8 cellular contexts compared by ENCODE assay signal in genomic region chr22:17772963-17773605, GRCh38. TPM values are rescaled to one million over a fixed set of nuclear protein-coding genes. Genes with fewer than 3 reads are reported as not detected.
A peak's percentile ranks its signal among the peaks of the same experiment; 100 is the strongest.
DNase-seq lines count a peak whose midpoint lies in the region; ATAC-seq and TF ChIP-seq lines count a peak whose summit lies in the region.

No MANE protein-coding gene starts in this region.

- peak overlapping the region; percentile 68 for H3K27ac Mint-ChIP-seq in stimulated activated naive CD8-positive, alpha-beta T cell treated with anti-CD3 and anti-CD28 coated beads, Interleukin-15, Interleukin-2, amounts not matched to agents 100 ng/mL and 50 ng/mL, for 24 hours

- TF ChIP-seq CTCF in gastroesophageal sphincter (IDR thresholded peaks at IDR 0.05) = no peak

- H3K9ac ChIP-seq in adipocyte (ENCODE audit: low read length) (peak overlapping the region; percentile 63), subcutaneous abdominal adipose tissue (ENCODE audit: low read length in 5 of 5) (peak overlapping the region in 4 of 5 donors; percentile 26 to 78 (median 70))

- H3K27me3 Mint-ChIP-seq in stimulated activated naive CD8-positive, alpha-beta T cell treated with anti-CD3 and anti-CD28 coated beads, Interleukin-15, Interleukin-2, amounts not matched to agents 100 ng/mL and 50 ng/mL, for 24 hours = peaks cover 3% of the 10 kb centered on the region

- no CpG with 5 or more reads among the region's 18 CpGs for WGBS in gastroesophageal sphincter (ENCODE audit: low coverage in 1 of 2), 2 donors

- no peak for TF ChIP-seq POLR2A in gastroesophageal sphincter (IDR thresholded peaks at IDR 0.05)

- H3K36me3 ChIP-seq in adipocyte (ENCODE audit: control insufficient read depth, insufficient read depth, low read length, severe bottlenecking) (no peaks in the 10 kb centered on the region), subcutaneous abdominal adipose tissue (ENCODE audit: control insufficient read depth in 5 of 5, insufficient read depth in 5 of 5, low read length in 5 of 5) (no peaks in the 10 kb centered on the region), gastroesophageal sphincter (no peaks in the 10 kb centered on the region)

- peaks cover 7% of the 10 kb centered on the region for H3K4me1 ChIP-seq in adipocyte (ENCODE audit: control insufficient read depth, insufficient read depth, low read length)
- H3K4me1 ChIP-seq in subcutaneous abdominal adipose tissue (ENCODE audit: control insufficient read depth in 5 of 5, insufficient read depth in 5 of 5, low read length in 5 of 5) = peaks cover 4 to 63% (median 43%) of the 10 kb centered on the region in 5 donors
- H3K4me1 ChIP-seq in gastroesophageal sphincter = peaks cover 0 to 24% (median 13%) of the 10 kb centered on the region in 3 donors

- H3K4me3 Mint-ChIP-seq in stimulated activated naive CD8-positive, alpha-beta T cell treated with anti-CD3 and anti-CD28 coated beads, Interleukin-15, Interleukin-2, amounts not matched to agents 100 ng/mL and 50 ng/mL, for 24 hours = peak overlapping the region; percentile 81

- ATAC-seq in stimulated activated naive CD8-positive, alpha-beta T cell treated with anti-CD3 and anti-CD28 coated beads, Interleukin-15, Interleukin-2, amounts not matched to agents 100 U/mL and 50 U/mL, for 24 hours = no peak
- no peak for ATAC-seq in gastroesophageal sphincter

- H3K4me3 ChIP-seq in adipocyte (ENCODE audit: low read length) = peak overlapping the region; percentile 81
- H3K4me3 ChIP-seq in subcutaneous abdominal adipose tissue (ENCODE audit: low read depth in 1 of 5, low read length in 5 of 5) = peak overlapping the region; percentile 52 to 74 (median 72)
- peak overlapping the region in 1 of 2 donors; percentile 91 for H3K4me3 ChIP-seq in gastroesophageal sphincter

- peaks cover 81% of the 10 kb centered on the region for H3K4me1 Mint-ChIP-seq in stimulated activated naive CD8-positive, alpha-beta T cell treated with anti-CD3 and anti-CD28 coated beads, Interleukin-15, Interleukin-2, amounts not matched to agents 100 ng/mL and 50 ng/mL, for 24 hours (ENCODE audit: low read depth)

- H3K36me3 Mint-ChIP-seq in stimulated activated naive CD8-positive, alpha-beta T cell treated with anti-CD3 and anti-CD28 coated beads, Interleukin-15, Interleukin-2, amounts not matched to agents 100 ng/mL and 50 ng/mL, for 24 hours (ENCODE audit: low read depth) = peaks cover 4% of the 10 kb centered on the region

- H3K27me3 ChIP-seq in adipocyte (replicated peaks; ENCODE audit: control insufficient read depth, insufficient read depth, low read length) (no peaks in the 10 kb centered on the region), subcutaneous abdominal adipose tissue (ENCODE audit: control insufficient read depth in 5 of 5, insufficient read depth in 4 of 5, low read length in 5 of 5) (no peaks in the 10 kb centered on the region), gastroesophageal sphincter (peaks cover 3% of the 10 kb centered on the region)

- no peak for TF ChIP-seq EP300 in gastroesophageal sphincter (IDR thresholded peaks at IDR 0.05)

- H3K9me3 ChIP-seq in adipocyte (ENCODE audit: control insufficient read depth, low read length) (no peaks in the 10 kb centered on the region), subcutaneous abdominal adipose tissue (ENCODE audit: control insufficient read depth in 5 of 5, low read length in 5 of 5) (no peaks in the 10 kb centered on the region), gastroesophageal sphincter (no peaks in the 10 kb centered on the region)

- H3K27ac ChIP-seq in subcutaneous abdominal adipose tissue (ENCODE audit: low read depth, low read length) = no peak overlapping the region
- H3K27ac ChIP-seq in gastroesophageal sphincter = peak overlapping the region in 1 of 4 donors; percentile 73

- no peaks in the 10 kb centered on the region for H3K9me3 Mint-ChIP-seq in stimulated activated naive CD8-positive, alpha-beta T cell treated with anti-CD3 and anti-CD28 coated beads, Interleukin-15, Interleukin-2, amounts not matched to agents 100 ng/mL and 50 ng/mL, for 24 hours

- DNase-seq in stimulated activated naive CD8-positive, alpha-beta T cell treated with anti-CD3 and anti-CD28 coated beads, Interleukin-15, Interleukin-2, amounts not matched to agents 100 U/mL and 50 U/mL, for 24 hours = no peak
- peak; percentile 51 for DNase-seq in adipocyte (ENCODE audit: low read depth)
- DNase-seq in iris pigment epithelial cell (ENCODE audit: low read depth) = peak; percentile 80
- DNase-seq in NCI-H146 treated with DMSO at 0.1 percent for 48 hours (lab: John Stamatoyannopoulos, UW; ENCODE audit: unreplicated experiment) = no peak
- no peak for DNase-seq in NCI-H446 (lab: John Stamatoyannopoulos, UW)

RNA-seq across cellular contexts. Expression of gene BID, which starts 1.2 kb away (rescaled TPM):
- 10 to 100 TPM in 3 of 4 donors, 1 to 10 TPM in 1; 5.9 to 34.5 (median 21.4) TPM for total RNA-seq in gastroesophageal sphincter

Comparison
In these comparisons a context has a peak if more than half of its experiments do, and no peak if none do; other contexts are left out.
1. DNase-seq: peak in adipocyte (single experiment) and iris pigment epithelial cell (single experiment); none in stimulated activated naive CD8-positive, alpha-beta T cell treated with anti-CD3 and anti-CD28 coated beads, Interleukin-15, Interleukin-2, amounts not matched to agents 100 U/mL and 50 U/mL, for 24 hours (single experiment), NCI-H146 treated with DMSO at 0.1 percent for 48 hours (single experiment) and NCI-H446 (0 of 2).